16 cellular contexts compared by ENCODE assay signal in the genomic region with DNA sequence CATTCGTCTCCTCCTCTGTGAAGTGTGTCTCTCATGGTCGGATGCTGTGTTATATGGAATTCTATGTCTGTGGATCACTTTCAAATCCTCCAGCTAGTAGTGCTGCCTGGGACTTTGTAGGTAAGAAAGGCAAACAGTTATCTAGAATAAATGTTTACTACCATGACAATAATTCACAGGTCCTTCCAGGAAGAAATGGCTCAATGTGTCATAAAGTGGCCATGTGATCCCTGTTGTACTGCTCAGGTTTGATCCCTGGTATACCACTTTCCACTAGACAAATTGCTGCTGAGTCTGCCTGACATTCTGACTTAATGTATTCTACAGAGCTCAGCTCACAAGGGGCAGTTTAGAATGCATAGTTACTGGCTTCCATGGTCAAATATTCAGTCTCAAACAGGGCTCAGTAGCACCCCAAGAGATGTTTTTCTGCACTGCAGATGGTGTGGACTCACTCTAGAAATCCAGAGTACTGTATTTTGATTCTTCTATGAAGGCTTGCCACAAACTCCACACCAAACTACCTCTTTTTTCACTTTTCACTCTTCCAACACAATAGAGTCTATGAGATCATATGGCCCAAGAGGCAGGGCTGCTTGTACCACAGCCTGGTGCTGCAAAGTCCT. TPM values are rescaled to one million over a fixed set of nuclear protein-coding genes. Genes with fewer than 3 reads are reported as not detected.
DNase-seq lines count a peak whose midpoint lies in the region; ATAC-seq and TF ChIP-seq lines count a peak whose summit lies in the region.
"Had no signal": no experiment of that assay in that cellular context is flagged by ENCODE, and none has a peak within 500 bp of the region (broad histone marks: within the 10 kb centered on the region; RNA-seq: fewer than 3 reads in every experiment).

No MANE protein-coding gene starts in this region.

- CTCF ChIA-PET in SK-N-SH (lab: Yijun Ruan, JAX) (interaction anchor here (1.0 to 1.9 kb wide), 7 partner anchors 10 to 24 kb away, joined by 3 to 13 read pairs (median 5); no protein-coding TSS in a partner anchor), mammary epithelial cell (lab: Charles Lee; ENCODE audit: low non-redundant PET) (no interaction called here)

- dilution Hi-C loops in mammary epithelial cell (cut with HindIII; ENCODE audit: low sequenced_read_pairs): no loop called here

- no peaks in the 10 kb centered on the region for H3F3A ChIP-seq in SK-N-SH (replicated peaks; ENCODE audit: insufficient read depth)

- H3K4me1 Mint-ChIP-seq in HFFc6 (ENCODE audit: low read depth): no peaks in the 10 kb centered on the region

- H3K9me3 Mint-ChIP-seq in HFFc6: no peaks in the 10 kb centered on the region
- H3K9me3 Mint-ChIP-seq: memory B cell, type B pancreatic cell had no signal

- 41% methylated on average over 2 of the region's 2 CpGs for WGBS in SK-N-SH (ENCODE audit: low lambda C conversion rate)
- 87% methylated on average over 2 of the region's 2 CpGs for WGBS in mammary epithelial cell (ENCODE audit: low coverage, missing lambda C conversion rate)

- H4K20me1 ChIP-seq in SK-N-SH (ENCODE audit: insufficient read depth) (no peaks in the 10 kb centered on the region), mammary epithelial cell (ENCODE audit: insufficient read depth, low read length) (no peaks in the 10 kb centered on the region)

- no peaks in the 10 kb centered on the region for H3K9me2 ChIP-seq in SK-N-SH

- no peak overlapping the region for H3K4me2 ChIP-seq in SK-N-SH
- H3K4me2 ChIP-seq in mammary epithelial cell (ENCODE audit: insufficient read depth, low read depth, low read length): no peak overlapping the region

- H3K4me1 ChIP-seq in SK-N-SH (ENCODE audit: control insufficient read depth in 1 of 2, insufficient read depth in 2 of 2, low read depth in 1 of 2, low read length in 1 of 2) (no peaks in the 10 kb centered on the region; a peak in 1 of 4 replicates), mammary epithelial cell (ENCODE audit: insufficient read depth, low read length) (no peaks in the 10 kb centered on the region)
- H3K4me1 ChIP-seq: SJSA1 had no signal

- H3K36me3 ChIP-seq in SK-N-SH (replicated peaks in 1 of 2; ENCODE audit: control insufficient read depth in 1 of 2, insufficient read depth in 2 of 2, low read length in 1 of 2): no peaks in the 10 kb centered on the region
- no peaks in the 10 kb centered on the region for H3K36me3 ChIP-seq in mammary epithelial cell (ENCODE audit: insufficient read depth, low read length)
- H3K36me3 ChIP-seq: SJSA1 had no signal

- H3K27me3 ChIP-seq in SK-N-SH (ENCODE audit: insufficient read depth) (peaks cover 9% of the 10 kb centered on the region; the same call in 1 of the 2 replicates), mammary epithelial cell (ENCODE audit: insufficient read depth, low read length) (peaks cover 4% of the 10 kb centered on the region)
- H3K27me3 ChIP-seq: SJSA1 had no signal

- H3K36me3 Mint-ChIP-seq in HFFc6 (ENCODE audit: low read depth): no peaks in the 10 kb centered on the region
- H3K36me3 Mint-ChIP-seq: activated naive CD8-positive, alpha-beta T cell; memory B cell; type B pancreatic cell had no signal

- no peak overlapping the region for H3K9ac ChIP-seq in SK-N-SH
- H3K9ac ChIP-seq in mammary epithelial cell (ENCODE audit: insufficient read depth, low read length): no peak overlapping the region

- TF ChIP-seq RAD21 in SK-N-SH (IDR thresholded peaks at IDR 0.05; ENCODE audit: low read length): no peak

- H3K4me3 Mint-ChIP-seq in HFFc6: no peak overlapping the region
- H3K4me3 Mint-ChIP-seq: activated naive CD8-positive, alpha-beta T cell; memory B cell; type B pancreatic cell had no signal

- BruUV-seq in mammary epithelial cell (replicated peaks; lab: Mats Ljungman, UMichigan): no TSS peak

- POLR2A ChIA-PET in SK-N-SH (lab: Yijun Ruan, JAX): no interaction called here

- DNase-seq in SK-N-SH (no peak), HFFc6 (no peak), RKO (ENCODE audit: low spot score) (peak; percentile 14), retinal pigment epithelial cell (ENCODE audit: low read depth) (no peak), mammary epithelial cell (no peak), NCI-H187 (lab: John Stamatoyannopoulos, UW) (no peak)
- DNase-seq: activated CD4-positive, alpha-beta T cell treated with anti-CD3 and anti-CD28 coated beads, Interleukin-2, amount 10 ng/mL, durations not matched to agents 24 days and 14 days; EL; glutamatergic neuron; NCI-H524 treated with DMSO at 0.1 percent for 48 hours had no signal

- TF ChIP-seq EP300 in SK-N-SH (IDR thresholded peaks at IDR 0.05; ENCODE audit: borderline replicate concordance in 1 of 2, low read depth in 1 of 2, low read length in 1 of 2): no peak

- H3K9me3 ChIP-seq in SK-N-SH (no peaks in the 10 kb centered on the region), mammary epithelial cell (replicated peaks; ENCODE audit: insufficient read depth, low read length) (no peaks in the 10 kb centered on the region)
- H3K9me3 ChIP-seq: SJSA1 had no signal

- in situ Hi-C loops in mammary epithelial cell (cut with MboI; ENCODE audit: low sequenced_read_pairs in 2 of 2): loop anchor here (25.0 kb wide), 2 partner anchors 185 to 485 kb away; no protein-coding TSS in a partner anchor

- no peak overlapping the region for H2AFZ ChIP-seq in SK-N-SH (ENCODE audit: low read depth)
- no peak overlapping the region for H2AFZ ChIP-seq in mammary epithelial cell (ENCODE audit: low read depth, low read length)

- peaks cover 7% of the 10 kb centered on the region for H3K27me3 Mint-ChIP-seq in HFFc6 (ENCODE audit: insufficient read depth)

- H3K4me3 ChIP-seq in SK-N-SH (ENCODE audit: low read depth in 2 of 2, low read length in 1 of 2): no peak overlapping the region
- H3K4me3 ChIP-seq in retinal pigment epithelial cell (ENCODE audit: low read length): no peak overlapping the region
- no peak overlapping the region for H3K4me3 ChIP-seq in mammary epithelial cell (replicated peaks in 1 of 3; ENCODE audit: insufficient read depth in 1 of 3, low read depth in 2 of 3, low read length in 3 of 3)
- H3K4me3 ChIP-seq: SJSA1 had no signal

- intact Hi-C loops in mammary epithelial cell (cut with micrococcal nuclease): no loop called here

- no peak overlapping the region for H3K27ac Mint-ChIP-seq in HFFc6
- H3K27ac Mint-ChIP-seq: activated CD4-positive, alpha-beta T cell treated with anti-CD3 and anti-CD28 coated beads, Interleukin-2, amount 10 ng/mL, durations not matched to agents 24 days and 14 days; activated naive CD8-positive, alpha-beta T cell; memory B cell; type B pancreatic cell had no signal

- 0 out of 3 replicates have a peak, but pooled peaks have one; percentile 39 for ATAC-seq in SK-N-SH treated with all-trans-retinoic acid at 6 μM for 48 hours
- no peak for ATAC-seq in HG03565 (IDR thresholded peaks at IDR 0.05; ENCODE audit: unreplicated experiment)

- no peak overlapping the region for H3K27ac ChIP-seq in SK-N-SH (ENCODE audit: low read depth in 2 of 2, low read length in 1 of 2)
- H3K27ac ChIP-seq in mammary epithelial cell (ENCODE audit: insufficient read depth, low read depth, low read length): no peak overlapping the region
- H3K27ac ChIP-seq: SJSA1 had no signal

- TF ChIP-seq CTCF in SK-N-SH (IDR thresholded peaks at IDR 0.05): no peak
- TF ChIP-seq CTCF in HFFc6 (IDR thresholded peaks at IDR 0.05): peak; percentile 24; the same call in 1 of the 2 replicates
- peak; percentile 17 for TF ChIP-seq CTCF in retinal pigment epithelial cell (conservative IDR thresholded peaks at IDR 0.05; ENCODE audit: low read depth, low read length)
- peak in 1 of 2 donors; percentile 9 for TF ChIP-seq CTCF in mammary epithelial cell (conservative IDR thresholded peaks at IDR 0.05 in 1 of 2, IDR thresholded peaks at IDR 0.05 in 1 of 2; ENCODE audit: extremely low read depth in 1 of 2, insufficient read depth in 1 of 2, low read depth in 1 of 2, low read length in 2 of 2)

- no peaks in the 10 kb centered on the region for H3K79me2 ChIP-seq in SK-N-SH (ENCODE audit: insufficient read depth)
- no peaks in the 10 kb centered on the region for H3K79me2 ChIP-seq in mammary epithelial cell (ENCODE audit: insufficient read depth, low read length)

TF ChIP-seq in SK-N-SH treated with all-trans-retinoic acid at 6 μM for 48 hours, 23 proteins besides CTCF, POLR2A, EP300 and RAD21:
- TF ChIP-seq ZNF8 (CRISPR knock-in tag; IDR thresholded peaks at IDR 0.05) (no peak), BACH2 (CRISPR knock-in tag; IDR thresholded peaks at IDR 0.05; ENCODE audit: borderline replicate concordance) (no peak)

TF ChIP-seq in SK-N-SH, 30 proteins besides CTCF, POLR2A, EP300 and RAD21:
- TF ChIP-seq YY1 (IDR thresholded peaks at IDR 0.05; ENCODE audit: low read depth) (no peak), FOXM1 (IDR thresholded peaks at IDR 0.05; ENCODE audit: low read depth) (no peak)

RNA-seq across cellular contexts. Expression of gene TSHR, which starts 21.8 kb away (rescaled TPM):
- polyA plus RNA-seq in SK-N-SH (2012; rRNA removed) (not detected in 2 replicates), mammary epithelial cell (not detected)
- polyA plus RNA-seq in SK-N-SH (2012; cell fraction: cytosol; rRNA removed): not detected in 2 replicates
- not detected in 2 replicates for polyA plus RNA-seq in SK-N-SH (2012; cell fraction: nucleus; rRNA removed)
- not detected for total RNA-seq in HFFc6 (2021; fragmentation: NEBNext Ultra II Directional; extraction: Animal tissue kit (Norgen Biotek cat#: 25700))
- not detected for total RNA-seq in mammary epithelial cell
- polyA minus RNA-seq in mammary epithelial cell: not detected
- total RNA-seq: activated CD4-positive, alpha-beta T cell treated with anti-CD3 and anti-CD28 coated beads, Interleukin-2, amount 10 ng/mL, durations not matched to agents 24 days and 14 days; SJSA1 had no signal

RNA-seq across cellular contexts. Expression of gene CEP128, which starts 35.7 kb away (rescaled TPM):
- polyA plus RNA-seq in SK-N-SH (2012; rRNA removed) (1.2 and 1.3 TPM in 2 replicates), mammary epithelial cell (3.3 TPM)
- polyA plus RNA-seq in SK-N-SH (2012; cell fraction: cytosol; rRNA removed): 1.2 and 1.4 TPM in 2 replicates
- 1.2 and 2.8 TPM in 2 replicates for polyA plus RNA-seq in SK-N-SH (2012; cell fraction: nucleus; rRNA removed)
- total RNA-seq in HFFc6 (2021; fragmentation: NEBNext Ultra II Directional; extraction: Animal tissue kit (Norgen Biotek cat#: 25700)): 10 to 100 TPM in 1 of 6 experiments, 1 to 10 TPM in 5; 4.8 to 10.3 (median 8.8) TPM
- 10 to 100 TPM in 1 of 2 donors, 1 to 10 TPM in 1; 3.3 to 23.0 TPM for total RNA-seq in mammary epithelial cell
- 9.0 TPM for polyA minus RNA-seq in mammary epithelial cell
